Comparison of ENCODE assay signal across 1 cellular context in the genomic region with DNA sequence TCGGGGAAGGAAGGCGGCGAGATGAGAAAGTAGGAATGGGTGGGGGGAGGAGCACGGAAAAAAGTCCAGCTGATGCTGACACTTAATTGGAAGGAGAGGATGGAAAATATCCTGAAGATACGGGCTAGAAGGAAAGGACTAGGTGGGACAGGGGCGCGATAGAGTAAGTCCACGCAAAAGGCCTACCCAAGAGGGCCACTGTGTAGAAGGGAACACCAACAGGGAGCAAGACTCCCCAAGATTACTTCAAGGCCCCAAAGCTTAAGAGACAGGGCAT.
TF ChIP-seq lines count a peak whose summit lies in the region.

No MANE protein-coding gene starts in this region.

TF ChIP-seq in HEK293, 187 proteins besides CTCF, POLR2A, EP300 and RAD21 (continued from another document):
- TF ChIP-seq PRDM1 (tag by site-specific recombination; IDR thresholded peaks at IDR 0.05) (peak; percentile 75; the same call in 1 of the 2 replicates), ZNF747 (tag by site-specific recombination; IDR thresholded peaks at IDR 0.05) (no peak), BCL11B (tag by site-specific recombination; IDR thresholded peaks at IDR 0.05; ENCODE audit: low read depth) (no peak), SP2 (tag by site-specific recombination; IDR thresholded peaks at IDR 0.05) (no peak), TSHZ1 (tag by site-specific recombination; IDR thresholded peaks at IDR 0.05; ENCODE audit: borderline replicate concordance) (no peak), ZNF174 (tag by site-specific recombination; IDR thresholded peaks at IDR 0.05) (no peak), ZBTB48 (tag by site-specific recombination; IDR thresholded peaks at IDR 0.05) (peak; percentile 7; the same call in 1 of the 2 replicates), TCF7L2 (IDR thresholded peaks at IDR 0.05; ENCODE audit: borderline replicate concordance, low read depth, low read length) (peak; percentile 47; the same call in 1 of the 2 replicates), ZNF623 (tag by site-specific recombination; IDR thresholded peaks at IDR 0.05) (no peak)
- TF ChIP-seq, protein P1, sequence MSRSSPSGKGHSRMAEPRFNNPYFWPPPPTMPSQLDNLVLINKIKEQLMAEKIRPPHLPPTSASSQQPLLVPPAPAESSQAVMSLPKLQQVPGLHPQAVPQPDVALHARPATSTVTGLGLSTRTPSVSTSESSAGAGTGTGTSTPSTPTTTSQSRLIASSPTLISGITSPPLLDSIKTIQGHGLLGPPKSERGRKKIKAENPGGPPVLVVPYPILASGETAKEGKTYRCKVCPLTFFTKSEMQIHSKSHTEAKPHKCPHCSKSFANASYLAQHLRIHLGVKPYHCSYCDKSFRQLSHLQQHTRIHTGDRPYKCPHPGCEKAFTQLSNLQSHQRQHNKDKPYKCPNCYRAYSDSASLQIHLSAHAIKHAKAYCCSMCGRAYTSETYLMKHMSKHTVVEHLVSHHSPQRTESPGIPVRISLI (tag by site-specific recombination; IDR thresholded peaks at IDR 0.05) = no peak
- TF ChIP-seq, protein P2, sequence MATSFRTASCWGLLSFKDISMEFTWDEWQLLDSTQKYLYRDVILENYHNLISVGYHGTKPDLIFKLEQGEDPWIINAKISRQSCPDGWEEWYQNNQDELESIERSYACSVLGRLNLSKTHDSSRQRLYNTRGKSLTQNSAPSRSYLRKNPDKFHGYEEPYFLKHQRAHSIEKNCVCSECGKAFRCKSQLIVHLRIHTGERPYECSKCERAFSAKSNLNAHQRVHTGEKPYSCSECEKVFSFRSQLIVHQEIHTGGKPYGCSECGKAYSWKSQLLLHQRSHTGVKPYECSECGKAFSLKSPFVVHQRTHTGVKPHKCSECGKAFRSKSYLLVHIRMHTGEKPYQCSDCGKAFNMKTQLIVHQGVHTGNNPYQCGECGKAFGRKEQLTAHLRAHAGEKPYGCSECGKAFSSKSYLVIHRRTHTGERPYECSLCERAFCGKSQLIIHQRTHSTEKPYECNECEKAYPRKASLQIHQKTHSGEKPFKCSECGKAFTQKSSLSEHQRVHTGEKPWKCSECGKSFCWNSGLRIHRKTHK (tag by site-specific recombination; IDR thresholded peaks at IDR 0.05) = no peak
